ENCODE assay signal across 29 cellular contexts in genomic region chr3:97340940-97341339, GRCh38.
"Had no signal": no experiment of that assay in that cellular context is flagged by ENCODE, and none has a peak within 500 bp of the region (broad histone marks: within the 10 kb centered on the region; RNA-seq: fewer than 3 reads in every experiment).

No MANE protein-coding gene starts in this region.

- H3K4me3 ChIP-seq: coronary artery, esophagus muscularis mucosa, gastroesophageal sphincter, heart left ventricle, hepatocyte, lower lobe of right lung, ovary, psoas muscle, sigmoid colon, stomach, thyroid gland, vagina had no signal

- H3K4me1 ChIP-seq: esophagus muscularis mucosa, foreskin keratinocyte, gastroesophageal sphincter, heart left ventricle, lower lobe of right lung, psoas muscle, sigmoid colon, stomach, thyroid gland, vagina had no signal

- ATAC-seq: foreskin keratinocyte; gastroesophageal sphincter; heart left ventricle; left colon; left ventricle myocardium superior; lower lobe of right lung; natural killer cell; psoas muscle; right cardiac atrium; stimulated activated effector memory CD8-positive, alpha-beta T cell treated with anti-CD3 and anti-CD28 coated beads, Interleukin-12 subunit alpha, Interleukin-12 subunit beta, amount 100 ng/mL, for 72 hours had no signal

- H3K4me2 ChIP-seq: hepatocyte had no signal

- H3K36me3 ChIP-seq: esophagus muscularis mucosa, gastroesophageal sphincter, heart left ventricle, lower lobe of right lung, ovary, sigmoid colon, stomach, thyroid gland, vagina had no signal

- DNase-seq: dermis blood vessel endothelial cell; effector memory CD4-positive, alpha-beta T cell; foreskin keratinocyte; heart left ventricle; immature natural killer cell; islet precursor cell; kidney glomerular epithelial cell; left colon; left ventricle myocardium superior; lower lobe of right lung; natural killer cell; occipital lobe; ovary; posterior cingulate gyrus; psoas muscle; right cardiac atrium; sigmoid colon; stimulated activated CD4-positive, alpha-beta T cell treated with anti-CD3 and anti-CD28 coated beads, Interleukin-2, amount 100 ng/mL, for 24 hours; stimulated activated CD4-positive, alpha-beta T cell treated with anti-CD3 and anti-CD28 coated beads, Interleukin-4, amount 100 ng/mL, for 24 hours; stimulated activated naive CD4-positive, alpha-beta T cell treated with Interleukin-2 at 50 U/mL for 16 hours; stomach; thyroid gland; trophoblast cell had no signal

- H3K27me3 ChIP-seq: esophagus muscularis mucosa, foreskin keratinocyte, gastroesophageal sphincter, heart left ventricle, hepatocyte, ovary, sigmoid colon, stomach, thyroid gland, vagina had no signal

- H3K9me3 ChIP-seq: esophagus muscularis mucosa, gastroesophageal sphincter, lower lobe of right lung, ovary, psoas muscle, sigmoid colon, thyroid gland, vagina had no signal

- H3K27ac ChIP-seq: coronary artery, esophagus muscularis mucosa, foreskin keratinocyte, gastroesophageal sphincter, heart left ventricle, hepatocyte, lower lobe of right lung, ovary, psoas muscle, sigmoid colon, stomach, thyroid gland, vagina had no signal

- H3K79me2 ChIP-seq: hepatocyte had no signal
